Comparison of ENCODE assay signal across 27 cellular contexts in genomic region chrX:22944945-22945344, GRCh38. TPM values are rescaled to one million over a fixed set of nuclear protein-coding genes. Genes with fewer than 3 reads are reported as not detected.
A peak's percentile ranks its signal among the peaks of the same experiment; 100 is the strongest.
DNase-seq lines count a peak whose midpoint lies in the region; ATAC-seq, FAIRE-seq and TF ChIP-seq lines count a peak whose summit lies in the region.
"Had no signal": no experiment of that assay in that cellular context is flagged by ENCODE, and none has a peak within 500 bp of the region (broad histone marks: within the 10 kb centered on the region; RNA-seq: fewer than 3 reads in every experiment).

No MANE protein-coding gene starts in this region.

- no peaks in the 10 kb centered on the region for H3K79me1 ChIP-seq in H1 (ENCODE audit: low read depth, low read length)

- POLR2A ChIA-PET in H1 (lab: Charles Lee; ENCODE audit: partially characterized antibody): no interaction called here
- POLR2A ChIA-PET in GM10248 (lab: Yijun Ruan, JAX): no interaction called here

- TF ChIP-seq CTCF in astrocyte (IDR thresholded peaks at IDR 0.05; ENCODE audit: insufficient read depth, low read depth, low read length) (no peak), H1 (IDR thresholded peaks at IDR 0.05; ENCODE audit: control extremely low read depth in 1 of 3, insufficient read depth in 1 of 3, low read depth in 1 of 3, low read length in 3 of 3) (no peak), GM10248 (IDR thresholded peaks at IDR 0.05; ENCODE audit: control extremely low read depth, extremely low read depth, low read depth, missing control alignments) (no peak)

- no peaks in the 10 kb centered on the region for H3K9me3 ChIP-seq in astrocyte (ENCODE audit: insufficient read depth, low read depth, low read length)
- H3K9me3 ChIP-seq in H1 (ENCODE audit: insufficient read depth in 2 of 2, low read depth in 1 of 2, low read length in 1 of 2): no peaks in the 10 kb centered on the region
- H3K9me3 ChIP-seq: BE2C had no signal

- TF ChIP-seq RAD21 in H1 (IDR thresholded peaks at IDR 0.05 in 1 of 2, conservative IDR thresholded peaks at IDR 0.05 in 1 of 2; ENCODE audit: low read depth in 2 of 2, low read length in 2 of 2): no peak

- H2BK120ac ChIP-seq in H1 (replicated peaks; ENCODE audit: low read depth, low read length): no peak overlapping the region

- no peak overlapping the region for H3K14ac ChIP-seq in H1 (ENCODE audit: insufficient read length)

- no peak overlapping the region for H2AFZ ChIP-seq in astrocyte (ENCODE audit: low read depth, low read length)
- no peak overlapping the region for H2AFZ ChIP-seq in H1 (ENCODE audit: low read length)

- no peak overlapping the region for H4K91ac ChIP-seq in H1 (replicated peaks; ENCODE audit: insufficient read length, low read length)

- H3K9ac ChIP-seq in astrocyte (ENCODE audit: low read length) (no peak overlapping the region), H1 (replicated peaks in 1 of 4; ENCODE audit: extremely low read depth in 1 of 4, low read depth in 3 of 4, low read length in 3 of 4) (no peak overlapping the region)
- H3K9ac ChIP-seq: BLaER1 had no signal

- no peak for ATAC-seq in GM19035 (IDR thresholded peaks at IDR 0.05; ENCODE audit: unreplicated experiment)

- no peak overlapping the region for H4K8ac ChIP-seq in H1 (ENCODE audit: extremely low read depth, insufficient read depth, low read length)

- H3K27ac ChIP-seq in astrocyte (ENCODE audit: low read depth, low read length): no peak overlapping the region
- no peak overlapping the region for H3K27ac ChIP-seq in H1 (ENCODE audit: low read depth, low read length)
- H3K27ac ChIP-seq: BLaER1 had no signal

- H2BK20ac ChIP-seq in H1 (ENCODE audit: low read length): no peak overlapping the region

- no peak for TF ChIP-seq EP300 in H1 (IDR thresholded peaks at IDR 0.05; ENCODE audit: borderline replicate concordance in 1 of 2, low read depth in 2 of 2, low read length in 2 of 2)

- no peak overlapping the region for H3K4me3 Mint-ChIP-seq in astrocyte (ENCODE audit: unreplicated experiment)
- H3K4me3 Mint-ChIP-seq: CD14-positive monocyte; CD4-positive, alpha-beta memory T cell; CD4-positive, CD25-positive, alpha-beta regulatory T cell; CD8-positive, alpha-beta memory T cell had no signal

- 100% methylated on average over 1 of the region's 1 CpG; no CpG with 5 or more reads in 1 of the 2 experiments for WGBS in H1 (ENCODE audit: extremely low coverage in 1 of 2, insufficient coverage in 1 of 2, insufficient read length in 1 of 2, insufficient replicate concordance in 2 of 2, low coverage in 1 of 2, low lambda C conversion rate in 2 of 2, missing lambda C conversion rate in 1 of 2), 2 experiments

- peaks cover under 1% of the 10 kb centered on the region for H3K4me1 Mint-ChIP-seq in astrocyte (ENCODE audit: low read depth, unreplicated experiment)
- H3K4me1 Mint-ChIP-seq: CD14-positive monocyte; CD4-positive, alpha-beta memory T cell; CD4-positive, CD25-positive, alpha-beta regulatory T cell; CD8-positive, alpha-beta memory T cell had no signal

- H2BK12ac ChIP-seq in H1 (ENCODE audit: low read depth, low read length): no peak overlapping the region

- H3K4me1 ChIP-seq in astrocyte (ENCODE audit: insufficient read depth, low read length) (no peaks in the 10 kb centered on the region), H1 (replicated peaks in 1 of 4; ENCODE audit: control insufficient read depth in 3 of 4, insufficient read depth in 4 of 4, low read length in 3 of 4) (no peaks in the 10 kb centered on the region)
- H3K4me1 ChIP-seq: BE2C had no signal

- CTCF ChIA-PET in H1 (lab: Charles Lee; ENCODE audit: partially characterized antibody): no interaction called here
- CTCF ChIA-PET in GM10248 (lab: Yijun Ruan, JAX): no interaction called here

- H3K27ac Mint-ChIP-seq in astrocyte (ENCODE audit: unreplicated experiment): no peak overlapping the region
- H3K27ac Mint-ChIP-seq: CD14-positive monocyte; CD4-positive, alpha-beta memory T cell; CD4-positive, CD25-positive, alpha-beta regulatory T cell; CD8-positive, alpha-beta memory T cell had no signal

- H3K27me3 ChIP-seq in astrocyte (ENCODE audit: insufficient read depth, low read length) (no peaks in the 10 kb centered on the region), H1 (replicated peaks in 1 of 4; ENCODE audit: control insufficient read depth in 3 of 4, extremely low read depth in 1 of 4, insufficient read depth in 3 of 4, low read length in 3 of 4) (no peaks in the 10 kb centered on the region)
- H3K27me3 ChIP-seq: BE2C, BLaER1 had no signal

- H3K4me3 ChIP-seq in astrocyte (ENCODE audit: insufficient read depth, low read depth, low read length): no peak overlapping the region
- H3K4me3 ChIP-seq in H1 (ENCODE audit: extremely low read depth in 1 of 4, insufficient read depth in 2 of 4, low read depth in 3 of 4, low read length in 4 of 4): no peak overlapping the region
- H3K4me3 ChIP-seq: BLaER1 had no signal

- no peak overlapping the region for H2AK5ac ChIP-seq in H1 (ENCODE audit: low read depth, low read length)

- H3K4ac ChIP-seq in H1 (replicated peaks; ENCODE audit: insufficient read length, low read depth, low read length): no peak overlapping the region

- DNase-seq in astrocyte (ENCODE audit: low read depth) (no peak), H1 (ENCODE audit: low read depth in 1 of 2, low spot score in 2 of 2) (no peak), GM10248 (ENCODE audit: extremely low spot score) (no peak), glomerular visceral epithelial cell (ENCODE audit: extremely low spot score) (no peak)
- DNase-seq: 8988T; ACHN; BE2C; C1 segment of cervical spinal cord; CD4-positive, alpha-beta memory T cell; CD4-positive, CD25-positive, alpha-beta regulatory T cell; CD8-positive, alpha-beta memory T cell; COR-L47; DMS 273 treated with DMSO at 0.1 percent for 48 hours; DMS153; DMS53; DMS79; DND-41; EL; GDM1 had no signal

- no peaks in the 10 kb centered on the region for H3K23me2 ChIP-seq in H1 (ENCODE audit: low read depth, low read length)

- no peak overlapping the region for H3K18ac ChIP-seq in H1 (ENCODE audit: extremely low read depth, low read length)

- H3K4me2 ChIP-seq in astrocyte (ENCODE audit: low read length) (no peak overlapping the region), H1 (ENCODE audit: insufficient read depth in 1 of 2, low read depth in 2 of 2, low read length in 2 of 2) (no peak overlapping the region)
- H3K4me2 ChIP-seq: BLaER1 had no signal

- no peak overlapping the region for H3K23ac ChIP-seq in H1 (ENCODE audit: insufficient read length)

- no peaks in the 10 kb centered on the region for H3K36me3 Mint-ChIP-seq in astrocyte (ENCODE audit: low read depth, unreplicated experiment)
- H3K36me3 Mint-ChIP-seq: CD14-positive monocyte; CD4-positive, alpha-beta memory T cell; CD4-positive, CD25-positive, alpha-beta regulatory T cell; CD8-positive, alpha-beta memory T cell had no signal

- H3K27me3 Mint-ChIP-seq in astrocyte (ENCODE audit: low read depth, unreplicated experiment): no peaks in the 10 kb centered on the region
- H3K27me3 Mint-ChIP-seq: CD4-positive, alpha-beta memory T cell; CD4-positive, CD25-positive, alpha-beta regulatory T cell; CD8-positive, alpha-beta memory T cell had no signal

- H3K9me3 Mint-ChIP-seq in astrocyte (ENCODE audit: unreplicated experiment): no peaks in the 10 kb centered on the region

- TF ChIP-seq POLR2A in H1 (IDR thresholded peaks at IDR 0.05; ENCODE audit: control extremely low read depth in 1 of 2, low read depth in 2 of 2, low read length in 2 of 2): no peak

- no peak overlapping the region for H2BK15ac ChIP-seq in H1 (ENCODE audit: low read length)

- no peak overlapping the region for H2BK5ac ChIP-seq in H1 (ENCODE audit: low read depth, low read length)

- no peaks in the 10 kb centered on the region for H3K36me3 ChIP-seq in astrocyte (ENCODE audit: insufficient read depth, low read length)
- no peaks in the 10 kb centered on the region for H3K36me3 ChIP-seq in H1 (ENCODE audit: control insufficient read depth in 2 of 4, insufficient read depth in 4 of 4, low read length in 3 of 4)
- H3K36me3 ChIP-seq: BE2C, BLaER1 had no signal

- H4K5ac ChIP-seq in H1 (ENCODE audit: insufficient read length, low read depth, low read length): no peak overlapping the region

- H3K79me2 ChIP-seq in astrocyte (ENCODE audit: insufficient read depth, low read length) (no peaks in the 10 kb centered on the region), H1 (ENCODE audit: control insufficient read depth in 1 of 2, insufficient read depth in 2 of 2, low read length in 2 of 2) (no peaks in the 10 kb centered on the region)

- H4K20me1 ChIP-seq in astrocyte (ENCODE audit: insufficient read depth, low read length): no peaks in the 10 kb centered on the region
- no peaks in the 10 kb centered on the region for H4K20me1 ChIP-seq in H1 (replicated peaks in 1 of 2; ENCODE audit: control insufficient read depth in 1 of 2, insufficient read depth in 2 of 2, low read length in 2 of 2)
- H4K20me1 ChIP-seq: BLaER1 had no signal

- H3K56ac ChIP-seq in H1 (replicated peaks; ENCODE audit: insufficient read length, low read depth, low read length): no peak overlapping the region

- FAIRE-seq in astrocyte (lab: Jason Lieb, UNC): peak; percentile 67
- no peak for FAIRE-seq in H1 (lab: Jason Lieb, UNC)
- FAIRE-seq: A204.1, GM12891 had no signal

TF ChIP-seq in H1, 55 proteins besides CTCF, POLR2A, EP300 and RAD21:
- TF ChIP-seq CEBPB (IDR thresholded peaks at IDR 0.05; ENCODE audit: low read depth, low read length): peak; percentile 58; the same call in 1 of the 2 replicates
- TF ChIP-seq TCF12 (IDR thresholded peaks at IDR 0.05; ENCODE audit: low read depth, low read length): no peak
- no peak for TF ChIP-seq CBX5 (IDR thresholded peaks at IDR 0.05; ENCODE audit: low read depth, low read length)
- TF ChIP-seq GABPA (IDR thresholded peaks at IDR 0.05; ENCODE audit: borderline replicate concordance, insufficient read depth, low read length): no peak

RNA-seq across cellular contexts. Expression of gene DDX53, which starts 54.8 kb away (rescaled TPM):
- total RNA-seq in astrocyte: not detected in 2 replicates
- total RNA-seq in H1 (2021; fragmentation: NEBNext Ultra II Directional; extraction: Animal tissue kit (Norgen Biotek cat#: 25700)): not detected in 2 replicates
- polyA plus RNA-seq in H1 (2011; rRNA removed): not detected in 2 replicates
- not detected for polyA plus RNA-seq in H1 (2011; cell fraction: cytosol; rRNA removed)
- polyA plus RNA-seq in H1 (2011; cell fraction: nucleus; rRNA removed): not detected
- polyA plus RNA-seq in H1 (2012, experiment 1 of 2): not detected in 4 replicates
- polyA plus RNA-seq in H1 (2012, experiment 2 of 2): not detected
- polyA plus RNA-seq in H1 (2013, experiment 1 of 2): not detected
- not detected for polyA plus RNA-seq in H1 (2013, experiment 2 of 2)
- polyA minus RNA-seq in H1 (2011; rRNA and poly(A)+ RNA removed): not detected in 2 replicates
- not detected for polyA minus RNA-seq in H1 (2011; cell fraction: cytosol; rRNA and poly(A)+ RNA removed)
- not detected for polyA minus RNA-seq in H1 (2011; cell fraction: nucleus; rRNA and poly(A)+ RNA removed)
- total RNA-seq: A673; CD4-positive, alpha-beta memory T cell; CD4-positive, CD25-positive, alpha-beta regulatory T cell; CD8-positive, alpha-beta memory T cell; G401 had no signal
- polyA plus RNA-seq: AG04450; CD14-positive monocyte; CD4-positive, alpha-beta memory T cell; CD4-positive, CD25-positive, alpha-beta regulatory T cell; CD8-positive, alpha-beta memory T cell had no signal
